In the genomic region with DNA sequence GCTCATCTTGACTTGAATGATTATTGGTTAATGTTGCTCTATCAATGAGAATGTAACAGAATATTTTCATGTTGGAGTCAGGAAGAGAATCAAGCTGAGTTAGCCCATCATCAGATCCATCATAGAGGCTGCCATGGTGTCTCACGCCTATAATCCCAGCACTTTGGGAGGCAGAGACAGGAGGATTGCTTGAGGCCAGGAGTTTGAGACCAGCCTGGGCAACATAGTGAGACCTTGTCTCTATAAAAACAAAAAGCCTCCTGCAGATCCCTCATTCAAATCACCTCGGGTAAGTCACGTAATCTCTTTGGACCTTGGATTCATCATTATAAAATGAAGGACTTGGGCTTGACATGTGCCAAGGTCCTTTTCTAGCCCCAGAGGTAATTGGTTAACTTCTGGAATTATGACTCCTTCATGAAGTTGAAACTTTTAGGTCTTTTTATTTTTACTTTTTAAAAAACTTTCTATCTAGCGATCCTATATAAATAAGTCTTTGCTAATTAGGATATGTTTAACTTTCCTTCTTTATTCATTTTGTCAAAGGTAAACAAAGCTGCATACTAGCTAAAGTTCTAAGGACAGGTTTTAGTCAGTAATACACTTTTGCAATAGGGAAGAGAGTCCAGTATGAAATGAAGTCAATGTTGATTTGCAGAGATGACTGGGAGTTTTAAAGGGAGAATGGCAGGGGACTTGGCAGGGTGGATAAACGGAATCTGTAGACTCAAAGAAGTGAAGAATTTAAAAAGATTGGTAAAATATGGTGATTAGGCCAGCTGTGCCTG, we compare ENCODE assay signal across 3 cellular contexts.
A peak's percentile ranks its signal among the peaks of the same experiment; 100 is the strongest.
TF ChIP-seq lines count a peak whose summit lies in the region.

No MANE protein-coding gene starts in this region.

TF ChIP-seq in GM12891, 5 proteins besides CTCF, POLR2A, EP300 and RAD21:
- no peak for TF ChIP-seq POLR2AphosphoS5 (IDR thresholded peaks at IDR 0.05; ENCODE audit: low read depth, low read length)
- TF ChIP-seq PAX5 (IDR thresholded peaks at IDR 0.05; ENCODE audit: insufficient read depth, low read length, severe bottlenecking) = no peak
- TF ChIP-seq TAF1 (IDR thresholded peaks at IDR 0.05; ENCODE audit: low read depth, low read length) = no peak
- no peak for TF ChIP-seq SPI1 (IDR thresholded peaks at IDR 0.05; ENCODE audit: low read depth, low read length)
- TF ChIP-seq POU2F2 (IDR thresholded peaks at IDR 0.05; ENCODE audit: low read depth, low read length) = no peak

TF ChIP-seq in K562, 482 proteins besides CTCF, POLR2A, EP300 and RAD21:
- TF ChIP-seq, protein P1, sequence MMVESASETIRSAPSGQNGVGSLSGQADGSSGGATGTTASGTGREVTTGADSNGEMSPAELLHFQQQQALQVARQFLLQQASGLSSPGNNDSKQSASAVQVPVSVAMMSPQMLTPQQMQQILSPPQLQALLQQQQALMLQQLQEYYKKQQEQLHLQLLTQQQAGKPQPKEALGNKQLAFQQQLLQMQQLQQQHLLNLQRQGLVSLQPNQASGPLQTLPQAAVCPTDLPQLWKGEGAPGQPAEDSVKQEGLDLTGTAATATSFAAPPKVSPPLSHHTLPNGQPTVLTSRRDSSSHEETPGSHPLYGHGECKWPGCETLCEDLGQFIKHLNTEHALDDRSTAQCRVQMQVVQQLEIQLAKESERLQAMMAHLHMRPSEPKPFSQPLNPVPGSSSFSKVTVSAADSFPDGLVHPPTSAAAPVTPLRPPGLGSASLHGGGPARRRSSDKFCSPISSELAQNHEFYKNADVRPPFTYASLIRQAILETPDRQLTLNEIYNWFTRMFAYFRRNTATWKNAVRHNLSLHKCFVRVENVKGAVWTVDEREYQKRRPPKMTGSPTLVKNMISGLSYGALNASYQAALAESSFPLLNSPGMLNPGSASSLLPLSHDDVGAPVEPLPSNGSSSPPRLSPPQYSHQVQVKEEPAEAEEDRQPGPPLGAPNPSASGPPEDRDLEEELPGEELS (CRISPR knock-in tag; IDR thresholded peaks at IDR 0.05; ENCODE audit: borderline replicate concordance) = no peak
- TF ChIP-seq MXI1 (IDR thresholded peaks at IDR 0.05; ENCODE audit: low read depth, low read length) = no peak
- no peak for TF ChIP-seq ZNF766 (CRISPR knock-in tag; conservative IDR thresholded peaks at IDR 0.05)
- TF ChIP-seq TSC22D4 (tag; IDR thresholded peaks at IDR 0.05) = no peak
- no peak for TF ChIP-seq SRSF1 (IDR thresholded peaks at IDR 0.05; ENCODE audit: low read depth, low read length)

TF ChIP-seq in HepG2, 621 proteins besides CTCF, POLR2A, EP300 and RAD21 (continues in another document):
- TF ChIP-seq NPAS2 (CRISPR knock-in tag; IDR thresholded peaks at IDR 0.05; ENCODE audit: borderline replicate concordance) = no peak
- TF ChIP-seq TCF7L2 (IDR thresholded peaks at IDR 0.05; ENCODE audit: low read depth, low read length) = no peak
- TF ChIP-seq PHB2 (IDR thresholded peaks at IDR 0.05; ENCODE audit: partially characterized antibody) = no peak
- no peak for TF ChIP-seq SOX13 (IDR thresholded peaks at IDR 0.05)
- no peak for TF ChIP-seq SOX13 (CRISPR knock-in tag; conservative IDR thresholded peaks at IDR 0.05 in 1 of 2, IDR thresholded peaks at IDR 0.05 in 1 of 2)
- TF ChIP-seq THAP11 (CRISPR knock-in tag; IDR thresholded peaks at IDR 0.05) = no peak
- no peak for TF ChIP-seq ZSCAN30 (CRISPR knock-in tag; IDR thresholded peaks at IDR 0.05)
- peak; percentile 89 for TF ChIP-seq ZMYM3 (CRISPR knock-in tag; IDR thresholded peaks at IDR 0.05)
- 0 out of 2 replicates have a peak, but pooled peaks have one; percentile 5 for TF ChIP-seq NR2F6 (IDR thresholded peaks at IDR 0.05)
- TF ChIP-seq NR2F6 (CRISPR knock-in tag; IDR thresholded peaks at IDR 0.05) = no peak
- no peak for TF ChIP-seq RARG (CRISPR knock-in tag; IDR thresholded peaks at IDR 0.05; ENCODE audit: low read depth)
- TF ChIP-seq ZNF292 (CRISPR knock-in tag; IDR thresholded peaks at IDR 0.05; ENCODE audit: borderline replicate concordance, low read depth) = 0 out of 2 replicates have a peak, but pooled peaks have one; percentile 21
- TF ChIP-seq ATF1 (CRISPR knock-in tag; IDR thresholded peaks at IDR 0.05) = no peak; the same call in 1 of the 2 replicates
- TF ChIP-seq ZC3H4 (CRISPR knock-in tag; IDR thresholded peaks at IDR 0.05; ENCODE audit: borderline replicate concordance) = no peak
- no peak for TF ChIP-seq ZNF468 (CRISPR knock-in tag; IDR thresholded peaks at IDR 0.05)
- TF ChIP-seq, protein P2, sequence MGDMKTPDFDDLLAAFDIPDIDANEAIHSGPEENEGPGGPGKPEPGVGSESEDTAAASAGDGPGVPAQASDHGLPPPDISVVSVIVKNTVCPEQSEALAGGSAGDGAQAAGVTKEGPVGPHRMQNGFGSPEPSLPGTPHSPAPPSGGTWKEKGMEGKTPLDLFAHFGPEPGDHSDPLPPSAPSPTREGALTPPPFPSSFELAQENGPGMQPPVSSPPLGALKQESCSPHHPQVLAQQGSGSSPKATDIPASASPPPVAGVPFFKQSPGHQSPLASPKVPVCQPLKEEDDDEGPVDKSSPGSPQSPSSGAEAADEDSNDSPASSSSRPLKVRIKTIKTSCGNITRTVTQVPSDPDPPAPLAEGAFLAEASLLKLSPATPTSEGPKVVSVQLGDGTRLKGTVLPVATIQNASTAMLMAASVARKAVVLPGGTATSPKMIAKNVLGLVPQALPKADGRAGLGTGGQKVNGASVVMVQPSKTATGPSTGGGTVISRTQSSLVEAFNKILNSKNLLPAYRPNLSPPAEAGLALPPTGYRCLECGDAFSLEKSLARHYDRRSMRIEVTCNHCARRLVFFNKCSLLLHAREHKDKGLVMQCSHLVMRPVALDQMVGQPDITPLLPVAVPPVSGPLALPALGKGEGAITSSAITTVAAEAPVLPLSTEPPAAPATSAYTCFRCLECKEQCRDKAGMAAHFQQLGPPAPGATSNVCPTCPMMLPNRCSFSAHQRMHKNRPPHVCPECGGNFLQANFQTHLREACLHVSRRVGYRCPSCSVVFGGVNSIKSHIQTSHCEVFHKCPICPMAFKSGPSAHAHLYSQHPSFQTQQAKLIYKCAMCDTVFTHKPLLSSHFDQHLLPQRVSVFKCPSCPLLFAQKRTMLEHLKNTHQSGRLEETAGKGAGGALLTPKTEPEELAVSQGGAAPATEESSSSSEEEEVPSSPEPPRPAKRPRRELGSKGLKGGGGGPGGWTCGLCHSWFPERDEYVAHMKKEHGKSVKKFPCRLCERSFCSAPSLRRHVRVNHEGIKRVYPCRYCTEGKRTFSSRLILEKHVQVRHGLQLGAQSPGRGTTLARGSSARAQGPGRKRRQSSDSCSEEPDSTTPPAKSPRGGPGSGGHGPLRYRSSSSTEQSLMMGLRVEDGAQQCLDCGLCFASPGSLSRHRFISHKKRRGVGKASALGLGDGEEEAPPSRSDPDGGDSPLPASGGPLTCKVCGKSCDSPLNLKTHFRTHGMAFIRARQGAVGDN (CRISPR knock-in tag; IDR thresholded peaks at IDR 0.05) = no peak
- TF ChIP-seq, protein P3, sequence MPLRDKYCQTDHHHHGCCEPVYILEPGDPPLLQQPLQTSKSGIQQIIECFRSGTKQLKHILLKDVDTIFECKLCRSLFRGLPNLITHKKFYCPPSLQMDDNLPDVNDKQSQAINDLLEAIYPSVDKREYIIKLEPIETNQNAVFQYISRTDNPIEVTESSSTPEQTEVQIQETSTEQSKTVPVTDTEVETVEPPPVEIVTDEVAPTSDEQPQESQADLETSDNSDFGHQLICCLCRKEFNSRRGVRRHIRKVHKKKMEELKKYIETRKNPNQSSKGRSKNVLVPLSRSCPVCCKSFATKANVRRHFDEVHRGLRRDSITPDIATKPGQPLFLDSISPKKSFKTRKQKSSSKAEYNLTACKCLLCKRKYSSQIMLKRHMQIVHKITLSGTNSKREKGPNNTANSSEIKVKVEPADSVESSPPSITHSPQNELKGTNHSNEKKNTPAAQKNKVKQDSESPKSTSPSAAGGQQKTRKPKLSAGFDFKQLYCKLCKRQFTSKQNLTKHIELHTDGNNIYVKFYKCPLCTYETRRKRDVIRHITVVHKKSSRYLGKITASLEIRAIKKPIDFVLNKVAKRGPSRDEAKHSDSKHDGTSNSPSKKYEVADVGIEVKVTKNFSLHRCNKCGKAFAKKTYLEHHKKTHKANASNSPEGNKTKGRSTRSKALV (CRISPR knock-in tag; IDR thresholded peaks at IDR 0.05) = no peak
- TF ChIP-seq, protein P4, sequence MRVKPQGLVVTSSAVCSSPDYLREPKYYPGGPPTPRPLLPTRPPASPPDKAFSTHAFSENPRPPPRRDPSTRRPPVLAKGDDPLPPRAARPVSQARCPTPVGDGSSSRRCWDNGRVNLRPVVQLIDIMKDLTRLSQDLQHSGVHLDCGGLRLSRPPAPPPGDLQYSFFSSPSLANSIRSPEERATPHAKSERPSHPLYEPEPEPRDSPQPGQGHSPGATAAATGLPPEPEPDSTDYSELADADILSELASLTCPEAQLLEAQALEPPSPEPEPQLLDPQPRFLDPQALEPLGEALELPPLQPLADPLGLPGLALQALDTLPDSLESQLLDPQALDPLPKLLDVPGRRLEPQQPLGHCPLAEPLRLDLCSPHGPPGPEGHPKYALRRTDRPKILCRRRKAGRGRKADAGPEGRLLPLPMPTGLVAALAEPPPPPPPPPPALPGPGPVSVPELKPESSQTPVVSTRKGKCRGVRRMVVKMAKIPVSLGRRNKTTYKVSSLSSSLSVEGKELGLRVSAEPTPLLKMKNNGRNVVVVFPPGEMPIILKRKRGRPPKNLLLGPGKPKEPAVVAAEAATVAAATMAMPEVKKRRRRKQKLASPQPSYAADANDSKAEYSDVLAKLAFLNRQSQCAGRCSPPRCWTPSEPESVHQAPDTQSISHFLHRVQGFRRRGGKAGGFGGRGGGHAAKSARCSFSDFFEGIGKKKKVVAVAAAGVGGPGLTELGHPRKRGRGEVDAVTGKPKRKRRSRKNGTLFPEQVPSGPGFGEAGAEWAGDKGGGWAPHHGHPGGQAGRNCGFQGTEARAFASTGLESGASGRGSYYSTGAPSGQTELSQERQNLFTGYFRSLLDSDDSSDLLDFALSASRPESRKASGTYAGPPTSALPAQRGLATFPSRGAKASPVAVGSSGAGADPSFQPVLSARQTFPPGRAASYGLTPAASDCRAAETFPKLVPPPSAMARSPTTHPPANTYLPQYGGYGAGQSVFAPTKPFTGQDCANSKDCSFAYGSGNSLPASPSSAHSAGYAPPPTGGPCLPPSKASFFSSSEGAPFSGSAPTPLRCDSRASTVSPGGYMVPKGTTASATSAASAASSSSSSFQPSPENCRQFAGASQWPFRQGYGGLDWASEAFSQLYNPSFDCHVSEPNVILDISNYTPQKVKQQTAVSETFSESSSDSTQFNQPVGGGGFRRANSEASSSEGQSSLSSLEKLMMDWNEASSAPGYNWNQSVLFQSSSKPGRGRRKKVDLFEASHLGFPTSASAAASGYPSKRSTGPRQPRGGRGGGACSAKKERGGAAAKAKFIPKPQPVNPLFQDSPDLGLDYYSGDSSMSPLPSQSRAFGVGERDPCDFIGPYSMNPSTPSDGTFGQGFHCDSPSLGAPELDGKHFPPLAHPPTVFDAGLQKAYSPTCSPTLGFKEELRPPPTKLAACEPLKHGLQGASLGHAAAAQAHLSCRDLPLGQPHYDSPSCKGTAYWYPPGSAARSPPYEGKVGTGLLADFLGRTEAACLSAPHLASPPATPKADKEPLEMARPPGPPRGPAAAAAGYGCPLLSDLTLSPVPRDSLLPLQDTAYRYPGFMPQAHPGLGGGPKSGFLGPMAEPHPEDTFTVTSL (CRISPR knock-in tag; IDR thresholded peaks at IDR 0.05; ENCODE audit: borderline replicate concordance) = peak; percentile 51; the same call in 1 of the 2 replicates
- TF ChIP-seq, protein P5, sequence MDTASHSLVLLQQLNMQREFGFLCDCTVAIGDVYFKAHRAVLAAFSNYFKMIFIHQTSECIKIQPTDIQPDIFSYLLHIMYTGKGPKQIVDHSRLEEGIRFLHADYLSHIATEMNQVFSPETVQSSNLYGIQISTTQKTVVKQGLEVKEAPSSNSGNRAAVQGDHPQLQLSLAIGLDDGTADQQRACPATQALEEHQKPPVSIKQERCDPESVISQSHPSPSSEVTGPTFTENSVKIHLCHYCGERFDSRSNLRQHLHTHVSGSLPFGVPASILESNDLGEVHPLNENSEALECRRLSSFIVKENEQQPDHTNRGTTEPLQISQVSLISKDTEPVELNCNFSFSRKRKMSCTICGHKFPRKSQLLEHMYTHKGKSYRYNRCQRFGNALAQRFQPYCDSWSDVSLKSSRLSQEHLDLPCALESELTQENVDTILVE (CRISPR knock-in tag; IDR thresholded peaks at IDR 0.05) = no peak
- TF ChIP-seq, protein P6, sequence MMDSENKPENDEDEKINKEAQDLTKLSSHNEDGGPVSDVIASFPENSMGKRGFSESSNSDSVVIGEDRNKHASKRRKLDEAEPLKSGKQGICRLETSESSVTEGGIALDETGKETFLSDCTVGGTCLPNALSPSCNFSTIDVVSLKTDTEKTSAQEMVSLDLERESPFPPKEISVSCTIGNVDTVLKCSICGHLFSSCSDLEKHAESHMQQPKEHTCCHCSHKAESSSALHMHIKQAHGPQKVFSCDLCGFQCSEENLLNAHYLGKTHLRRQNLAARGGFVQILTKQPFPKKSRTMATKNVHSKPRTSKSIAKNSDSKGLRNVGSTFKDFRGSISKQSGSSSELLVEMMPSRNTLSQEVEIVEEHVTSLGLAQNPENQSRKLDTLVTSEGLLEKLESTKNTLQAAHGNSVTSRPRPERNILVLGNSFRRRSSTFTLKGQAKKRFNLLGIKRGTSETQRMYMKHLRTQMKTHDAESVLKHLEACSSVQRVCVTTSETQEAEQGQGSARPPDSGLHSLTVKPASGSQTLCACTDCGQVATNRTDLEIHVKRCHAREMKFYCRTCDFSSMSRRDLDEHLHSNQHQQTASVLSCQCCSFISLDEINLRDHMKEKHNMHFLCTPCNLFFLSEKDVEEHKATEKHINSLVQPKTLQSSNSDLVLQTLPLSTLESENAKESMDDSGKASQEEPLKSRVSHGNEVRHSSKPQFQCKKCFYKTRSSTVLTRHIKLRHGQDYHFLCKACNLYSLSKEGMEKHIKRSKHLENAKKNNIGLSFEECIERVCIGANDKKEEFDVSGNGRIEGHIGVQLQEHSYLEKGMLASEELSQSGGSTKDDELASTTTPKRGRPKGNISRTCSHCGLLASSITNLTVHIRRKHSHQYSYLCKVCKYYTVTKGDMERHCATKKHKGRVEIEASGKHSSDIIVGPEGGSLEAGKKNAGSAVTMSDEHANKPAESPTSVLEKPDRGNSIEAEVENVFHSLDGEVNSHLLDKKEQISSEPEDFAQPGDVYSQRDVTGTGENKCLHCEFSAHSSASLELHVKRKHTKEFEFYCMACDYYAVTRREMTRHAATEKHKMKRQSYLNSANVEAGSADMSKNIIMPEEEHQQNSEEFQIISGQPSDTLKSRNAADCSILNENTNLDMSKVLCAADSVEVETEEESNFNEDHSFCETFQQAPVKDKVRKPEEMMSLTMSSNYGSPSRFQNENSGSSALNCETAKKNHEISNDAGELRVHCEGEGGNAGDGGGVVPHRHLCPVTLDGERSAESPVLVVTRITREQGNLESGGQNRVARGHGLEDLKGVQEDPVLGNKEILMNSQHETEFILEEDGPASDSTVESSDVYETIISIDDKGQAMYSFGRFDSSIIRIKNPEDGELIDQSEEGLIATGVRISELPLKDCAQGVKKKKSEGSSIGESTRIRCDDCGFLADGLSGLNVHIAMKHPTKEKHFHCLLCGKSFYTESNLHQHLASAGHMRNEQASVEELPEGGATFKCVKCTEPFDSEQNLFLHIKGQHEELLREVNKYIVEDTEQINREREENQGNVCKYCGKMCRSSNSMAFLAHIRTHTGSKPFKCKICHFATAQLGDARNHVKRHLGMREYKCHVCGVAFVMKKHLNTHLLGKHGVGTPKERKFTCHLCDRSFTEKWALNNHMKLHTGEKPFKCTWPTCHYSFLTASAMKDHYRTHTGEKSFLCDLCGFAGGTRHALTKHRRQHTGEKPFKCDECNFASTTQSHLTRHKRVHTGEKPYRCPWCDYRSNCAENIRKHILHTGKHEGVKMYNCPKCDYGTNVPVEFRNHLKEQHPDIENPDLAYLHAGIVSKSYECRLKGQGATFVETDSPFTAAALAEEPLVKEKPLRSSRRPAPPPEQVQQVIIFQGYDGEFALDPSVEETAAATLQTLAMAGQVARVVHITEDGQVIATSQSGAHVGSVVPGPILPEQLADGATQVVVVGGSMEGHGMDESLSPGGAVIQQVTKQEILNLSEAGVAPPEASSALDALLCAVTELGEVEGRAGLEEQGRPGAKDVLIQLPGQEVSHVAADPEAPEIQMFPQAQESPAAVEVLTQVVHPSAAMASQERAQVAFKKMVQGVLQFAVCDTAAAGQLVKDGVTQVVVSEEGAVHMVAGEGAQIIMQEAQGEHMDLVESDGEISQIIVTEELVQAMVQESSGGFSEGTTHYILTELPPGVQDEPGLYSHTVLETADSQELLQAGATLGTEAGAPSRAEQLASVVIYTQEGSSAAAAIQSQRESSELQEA (CRISPR knock-in tag; IDR thresholded peaks at IDR 0.05; ENCODE audit: not compliant biosample characterization) = no peak
